Comparison of ENCODE assay signal across 13 cellular contexts in the genomic region with DNA sequence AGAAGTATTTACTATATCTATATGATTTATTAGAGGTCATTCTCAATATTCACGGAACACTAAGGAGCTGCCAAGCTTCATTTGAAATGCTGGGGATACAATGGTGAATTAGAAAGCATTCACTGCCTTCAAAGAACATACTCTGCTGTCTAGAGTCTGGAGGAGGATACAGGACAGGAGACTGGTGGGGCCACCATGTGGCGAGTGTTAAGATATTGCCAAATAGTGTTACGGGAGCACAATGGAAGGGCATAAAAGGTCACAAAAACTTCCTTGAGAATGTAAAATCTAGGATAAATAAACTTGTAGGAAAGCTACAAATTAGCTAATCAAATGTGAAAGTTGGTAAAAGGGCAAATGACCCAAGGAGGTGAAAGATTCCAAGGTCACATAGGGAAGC.
DNase-seq lines count a peak whose midpoint lies in the region; ATAC-seq, FAIRE-seq and TF ChIP-seq lines count a peak whose summit lies in the region.
"Had no signal": no experiment of that assay in that cellular context is flagged by ENCODE, and none has a peak within 500 bp of the region (broad histone marks: within the 10 kb centered on the region; RNA-seq: fewer than 3 reads in every experiment).

No MANE protein-coding gene starts in this region.

- H3K27ac ChIP-seq in right cardiac atrium (ENCODE audit: low read length) (no peak overlapping the region), Panc1 (ENCODE audit: low read length) (no peak overlapping the region), small intestine (ENCODE audit: low read depth in 1 of 2, low read length in 1 of 2) (no peak overlapping the region)
- H3K27ac ChIP-seq: gastroesophageal sphincter, SJCRH30 had no signal

- H3K36me3 Mint-ChIP-seq in activated naive CD8-positive, alpha-beta T cell treated with anti-CD3 and anti-CD28 coated beads, Interleukin-2, amount 50 U/mL, for 24 hours (ENCODE audit: low read depth) = no peaks in the 10 kb centered on the region

- no peaks in the 10 kb centered on the region for H3K9me3 Mint-ChIP-seq in activated naive CD8-positive, alpha-beta T cell treated with anti-CD3 and anti-CD28 coated beads, Interleukin-2, amount 50 U/mL, for 24 hours

- no peak for FAIRE-seq in small intestine (lab: Jason Lieb, UNC)
- FAIRE-seq: astrocyte, GM18507 had no signal

- H3K9me3 ChIP-seq in right cardiac atrium (ENCODE audit: control insufficient read depth, low read length) (no peaks in the 10 kb centered on the region), Panc1 (ENCODE audit: control insufficient read depth, insufficient read depth, low read depth, low read length) (no peaks in the 10 kb centered on the region), small intestine (ENCODE audit: control insufficient read depth, low read depth) (peaks cover 2% of the 10 kb centered on the region)
- H3K9me3 ChIP-seq: gastroesophageal sphincter, SJCRH30 had no signal

- no peaks in the 10 kb centered on the region for H3K27me3 Mint-ChIP-seq in activated naive CD8-positive, alpha-beta T cell treated with anti-CD3 and anti-CD28 coated beads, Interleukin-2, amount 50 U/mL, for 24 hours

- ATAC-seq in right cardiac atrium = peak; percentile 51 to 59
- ATAC-seq in Right ventricle myocardium superior (ENCODE audit: poor library complexity) = no peak
- no peak; the same call in 1 of the 2 replicates for ATAC-seq in Panc1
- no peak for ATAC-seq in GM21723 (IDR thresholded peaks at IDR 0.05; ENCODE audit: unreplicated experiment)
- ATAC-seq in activated naive CD8-positive, alpha-beta T cell treated with anti-CD3 and anti-CD28 coated beads, Interleukin-2, amount 50 U/mL, for 24 hours = no peak
- ATAC-seq: gastroesophageal sphincter had no signal

- no TSS peak for BruUV-seq in Panc1 (replicated peaks; lab: Mats Ljungman, UMichigan)

- peak; percentile 59 for TF ChIP-seq CTCF in Panc1 (IDR thresholded peaks at IDR 0.05)

- H3K4me1 Mint-ChIP-seq in activated naive CD8-positive, alpha-beta T cell treated with anti-CD3 and anti-CD28 coated beads, Interleukin-2, amount 50 U/mL, for 24 hours = no peaks in the 10 kb centered on the region

- peak in 1 of 3 donors; percentile 65 for DNase-seq in right cardiac atrium
- no peak for DNase-seq in Right ventricle myocardium superior
- DNase-seq in Panc1 (ENCODE audit: low read depth, low spot score) = no peak
- DNase-seq in globus pallidus (ENCODE audit: low spot score) = peak; percentile 13
- DNase-seq in small intestine = no peak
- DNase-seq in SIG-M5 (lab: John Stamatoyannopoulos, UW) = no peak
- DNase-seq in activated naive CD8-positive, alpha-beta T cell treated with anti-CD3 and anti-CD28 coated beads, Interleukin-2, amount 50 U/mL, for 24 hours = no peak
- DNase-seq: NCI-H2029 had no signal

- POLR2A ChIA-PET in Panc1 (lab: Charles Lee) = interaction anchor here (0.6 kb wide), 1 partner anchor 37 kb away, joined by 3 read pairs; no protein-coding TSS in a partner anchor

- H3K27ac Mint-ChIP-seq in activated naive CD8-positive, alpha-beta T cell treated with anti-CD3 and anti-CD28 coated beads, Interleukin-2, amount 50 U/mL, for 24 hours = no peak overlapping the region

- no peaks in the 10 kb centered on the region for H3K27me3 ChIP-seq in right cardiac atrium (ENCODE audit: control insufficient read depth, insufficient read depth)
- H3K27me3 ChIP-seq in Panc1 (ENCODE audit: control insufficient read depth, insufficient read depth, low read length) = no peaks in the 10 kb centered on the region
- H3K27me3 ChIP-seq in small intestine (ENCODE audit: control insufficient read depth in 2 of 2, insufficient read depth in 2 of 2, low read length in 2 of 2) = no peaks in the 10 kb centered on the region
- H3K27me3 ChIP-seq: gastroesophageal sphincter, SJCRH30 had no signal

- in situ Hi-C loops in Panc1 (cut with HindIII; ENCODE audit: low pct_unique_long_range_greater_than_20kb, low sequenced_read_pairs) = no loop called here

- no peak overlapping the region for H3K4me3 Mint-ChIP-seq in activated naive CD8-positive, alpha-beta T cell treated with anti-CD3 and anti-CD28 coated beads, Interleukin-2, amount 50 U/mL, for 24 hours

- H3K4me3 ChIP-seq in right cardiac atrium (ENCODE audit: low read length) (no peak overlapping the region), Panc1 (ENCODE audit: low read depth in 2 of 2, low read length in 2 of 2) (no peak overlapping the region), small intestine (ENCODE audit: low read depth in 1 of 2, low read length in 2 of 2) (no peak overlapping the region)
- H3K4me3 ChIP-seq: gastroesophageal sphincter, SJCRH30 had no signal

- no peaks in the 10 kb centered on the region for H3K4me1 ChIP-seq in right cardiac atrium (ENCODE audit: control insufficient read depth, insufficient read depth, low read length)
- H3K4me1 ChIP-seq in Panc1 (ENCODE audit: control insufficient read depth, insufficient read depth, low read length) = no peaks in the 10 kb centered on the region
- H3K4me1 ChIP-seq in small intestine (ENCODE audit: control insufficient read depth in 2 of 2, insufficient read depth in 1 of 2, low read depth in 1 of 2, low read length in 1 of 2) = no peaks in the 10 kb centered on the region
- H3K4me1 ChIP-seq: gastroesophageal sphincter, SJCRH30 had no signal

- H3K36me3 ChIP-seq in Panc1 (ENCODE audit: control insufficient read depth, insufficient read depth, low read length) (no peaks in the 10 kb centered on the region), small intestine (ENCODE audit: control insufficient read depth in 2 of 2, insufficient read depth in 2 of 2, low read length in 2 of 2) (no peaks in the 10 kb centered on the region)
- H3K36me3 ChIP-seq: gastroesophageal sphincter, SJCRH30 had no signal

- intact Hi-C loops in right cardiac atrium (cut with DNase I) = no loop called here
- intact Hi-C loops in Right ventricle myocardium superior (cut with DNase I) = no loop called here
- intact Hi-C loops in Panc1 (cut with micrococcal nuclease; ENCODE audit: unreplicated experiment) = no loop called here

- 51% methylated on average over 3 of the region's 3 CpGs for WGBS in right cardiac atrium
- WGBS in small intestine, 3 donors = 59 to 72% (median 62%) methylated on average over 3 of the region's 3 CpGs

- CTCF ChIA-PET in Panc1 (lab: Charles Lee) = no interaction called here

Comparison
In these comparisons a context has a peak if more than half of its experiments do, and no peak if none do; other contexts are left out.
1. ATAC-seq: peak in right cardiac atrium (2 of 2); none in Right ventricle myocardium superior (single experiment), Panc1 (single experiment), GM21723 (single experiment) and activated naive CD8-positive, alpha-beta T cell treated with anti-CD3 and anti-CD28 coated beads, Interleukin-2, amount 50 U/mL, for 24 hours (single experiment).